Comparison of ENCODE assay signal across 11 cellular contexts in the genomic region with DNA sequence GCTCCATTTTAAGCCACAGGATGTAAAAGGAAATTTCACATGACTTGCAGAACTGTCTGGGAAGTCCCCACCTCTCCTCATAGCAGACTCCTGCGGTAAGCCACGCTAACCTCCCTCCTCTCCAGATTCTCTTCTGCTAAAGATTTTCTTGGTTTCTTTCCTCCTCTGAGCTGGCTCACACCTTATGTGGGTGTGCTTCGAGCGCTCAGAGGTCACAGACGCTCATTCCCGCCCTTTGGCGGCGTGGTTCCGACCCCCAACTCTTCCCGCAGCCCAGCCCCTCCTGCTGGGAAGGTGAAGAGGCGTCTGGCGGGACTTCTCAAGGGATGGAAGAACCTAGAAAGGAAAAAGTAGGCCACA. TPM values are rescaled to one million over a fixed set of nuclear protein-coding genes. Genes with fewer than 3 reads are reported as not detected.
A peak's percentile ranks its signal among the peaks of the same experiment; 100 is the strongest.
DNase-seq lines count a peak whose midpoint lies in the region; ATAC-seq and TF ChIP-seq lines count a peak whose summit lies in the region.
"Had no signal": no experiment of that assay in that cellular context is flagged by ENCODE, and none has a peak within 500 bp of the region (broad histone marks: within the 10 kb centered on the region; RNA-seq: fewer than 3 reads in every experiment).

No MANE protein-coding gene starts in this region.

- peaks cover 0 to 10% (median 0%) of the 10 kb centered on the region in 11 donors for H3K9me3 ChIP-seq in heart right ventricle

- in situ Hi-C loops in G401 (cut with HindIII; ENCODE audit: low sequenced_read_pairs), result no loop called here

- no peak overlapping the region for H3K27ac ChIP-seq in heart right ventricle
- H3K27ac ChIP-seq: SK-N-MC had no signal

- TF ChIP-seq CTCF in GM20000 (IDR thresholded peaks at IDR 0.05; ENCODE audit: extremely low read depth, missing control alignments), result no peak
- no peak for TF ChIP-seq CTCF in heart right ventricle (IDR thresholded peaks at IDR 0.05)

- DNase-seq in GM20000 (ENCODE audit: low spot score) (peak; percentile 40), NCI-H1930 (lab: John Stamatoyannopoulos, UW) (no peak), heart right ventricle (no peak), G401 (ENCODE audit: low spot score) (no peak)
- peak; percentile 63 to 73 for DNase-seq in activated CD4-positive, alpha-beta T cell treated with anti-CD3 and anti-CD28 coated beads, Interleukin-2, amount 50 U/mL, for 48 hours
- DNase-seq in effector memory CD8-positive, alpha-beta T cell, result no peak
- DNase-seq in stimulated activated CD4-positive, alpha-beta T cell treated with anti-CD3 and anti-CD28 coated beads, TNF-alpha, amount 100 ng/mL, for 48 hours (ENCODE audit: low read depth in 3 of 3), result peak; percentile 32 to 48 (median 46)
- DNase-seq: DMS 273 treated with DMSO at 0.1 percent for 48 hours, NCI-H526 had no signal

- peaks cover 0 to 20% (median 13%) of the 10 kb centered on the region in 7 donors for H3K27me3 ChIP-seq in heart right ventricle

- ATAC-seq in effector memory CD8-positive, alpha-beta T cell (replicated peaks), result peak; percentile 27
- ATAC-seq in HG03565 (IDR thresholded peaks at IDR 0.05; ENCODE audit: unreplicated experiment) (no peak), heart right ventricle (no peak)

- no peaks in the 10 kb centered on the region for H3K9me3 Mint-ChIP-seq in effector memory CD8-positive, alpha-beta T cell

- peaks cover 22 to 33% of the 10 kb centered on the region in 2 donors for H3K27me3 Mint-ChIP-seq in effector memory CD8-positive, alpha-beta T cell

- intact Hi-C loops in heart right ventricle (cut with DNase I), result no loop called here

- H3K36me3 ChIP-seq in heart right ventricle, result no peaks in the 10 kb centered on the region

- no peak overlapping the region for H3K4me3 ChIP-seq in heart right ventricle
- H3K4me3 ChIP-seq: SK-N-MC had no signal

- peaks cover 3 to 4% of the 10 kb centered on the region in 2 donors for H3K4me1 Mint-ChIP-seq in effector memory CD8-positive, alpha-beta T cell (ENCODE audit: low read depth in 2 of 2)

- no peak overlapping the region for H3K27ac Mint-ChIP-seq in effector memory CD8-positive, alpha-beta T cell

- no peaks in the 10 kb centered on the region for H3K36me3 Mint-ChIP-seq in effector memory CD8-positive, alpha-beta T cell (ENCODE audit: insufficient read depth)

- 58 to 75% methylated on average over 11 to 12 of the region's 12 CpGs for WGBS in heart right ventricle, 2 donors

- H3K4me3 Mint-ChIP-seq in effector memory CD8-positive, alpha-beta T cell, result peak overlapping the region in 1 of 2 donors; percentile 15

- H3K4me1 ChIP-seq in heart right ventricle, result no peaks in the 10 kb centered on the region

RNA-seq across cellular contexts. Expression of a gene that starts 32.9 kb away (rescaled TPM):
- total RNA-seq in heart right ventricle, result 1 to 10 TPM in 9 of 10 donors, under 1 TPM in 1; 1.00 to 6.4 (median 2.3) TPM
- polyA plus RNA-seq in heart right ventricle, result 1 to 10 TPM; 3.1 TPM
- 6.7 and 13.8 TPM in 2 replicates for total RNA-seq in G401 (2014; rRNA removed; shearing (Covaris generic))

Comparison
In these comparisons a context has a peak if more than half of its experiments do, and no peak if none do; other contexts are left out.
1. DNase-seq: peak in GM20000 (single experiment), activated CD4-positive, alpha-beta T cell treated with anti-CD3 and anti-CD28 coated beads, Interleukin-2, amount 50 U/mL, for 48 hours (2 of 2) and stimulated activated CD4-positive, alpha-beta T cell treated with anti-CD3 and anti-CD28 coated beads, TNF-alpha, amount 100 ng/mL, for 48 hours (3 of 3); none in effector memory CD8-positive, alpha-beta T cell (0 of 3), NCI-H1930 (0 of 2), heart right ventricle (0 of 2) and G401 (single experiment).